26 cellular contexts compared by ENCODE assay signal in the genomic region with DNA sequence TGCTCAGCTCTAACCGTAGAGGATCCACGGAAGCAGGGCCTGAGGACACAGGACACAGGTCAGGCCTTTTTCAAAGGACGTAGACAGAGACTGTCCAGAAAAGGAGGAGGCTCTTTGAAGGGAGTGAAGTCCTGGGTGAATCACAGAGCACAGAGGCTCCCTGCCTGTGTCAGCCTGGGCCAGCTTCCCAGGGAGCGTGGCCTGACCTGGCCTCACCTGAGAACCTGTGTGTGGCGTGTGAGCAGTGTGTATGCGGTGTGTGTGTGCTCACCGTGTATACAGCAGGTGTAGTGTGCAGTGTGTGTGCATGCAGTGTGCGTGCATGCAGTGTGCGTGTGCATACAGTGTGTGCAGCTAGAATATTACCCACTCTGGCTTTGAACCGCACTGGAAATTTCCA. TPM values are rescaled to one million over a fixed set of nuclear protein-coding genes. Genes with fewer than 3 reads are reported as not detected.
A peak's percentile ranks its signal among the peaks of the same experiment; 100 is the strongest.
DNase-seq lines count a peak whose midpoint lies in the region; ATAC-seq, FAIRE-seq and TF ChIP-seq lines count a peak whose summit lies in the region.
"Had no signal": no experiment of that assay in that cellular context is flagged by ENCODE, and none has a peak within 500 bp of the region (broad histone marks: within the 10 kb centered on the region; RNA-seq: fewer than 3 reads in every experiment).

No MANE protein-coding gene starts in this region.

- H3K4me3 ChIP-seq in OCI-LY1 (ENCODE audit: low read depth, low read length, poor library complexity, severe bottlenecking) (no peak overlapping the region), foreskin fibroblast (ENCODE audit: low read depth in 1 of 2, low read length in 2 of 2) (no peak overlapping the region), lower leg skin (ENCODE audit: low read depth, poor library complexity, severe bottlenecking) (no peak overlapping the region)
- H3K4me3 ChIP-seq: A549; BLaER1 treated with 17β-estradiol and CSF1 and Interleukin-3, amounts not matched to agents 10 nM and 100 nM; GM23248 had no signal

- H3K36me3 ChIP-seq in OCI-LY1 (ENCODE audit: insufficient read depth, low read length), result 0 out of 2 replicates have a peak, but pooled peaks cover 8% of the 10 kb centered on the region
- H3K36me3 ChIP-seq: BLaER1 treated with 17β-estradiol and CSF1 and Interleukin-3, amounts not matched to agents 10 nM and 100 nM had no signal

- peak; percentile 29 for DNase-seq in activated CD8-positive, alpha-beta memory T cell treated with anti-CD3 and anti-CD28 coated beads, Interleukin-2, amount 50 U/mL, for 48 hours
- DNase-seq in activated CD8-positive, alpha-beta memory T cell treated with anti-CD3 and anti-CD28 coated beads, Interleukin-2, amount 50 U/mL, for 4 hours, result no peak
- no peak for DNase-seq in foreskin keratinocyte
- DNase-seq in urothelium cell line (ENCODE audit: low spot score), result no peak
- DNase-seq in foreskin fibroblast, result no peak
- no peak for DNase-seq in OCI-M1 (lab: John Stamatoyannopoulos, UW)
- DNase-seq in lower leg skin (ENCODE audit: low spot score in 2 of 2), result no peak
- DNase-seq: CD4-positive, CD25-positive, alpha-beta regulatory T cell; CD8-positive, alpha-beta memory T cell; COR-L47; DMS 273 treated with DMSO at 0.1 percent for 48 hours; DMS53; DND-41; GM23248; HFFc6; IMR-90 had no signal

- no peaks in the 10 kb centered on the region for H3K9me2 ChIP-seq in OCI-LY1 (ENCODE audit: low read depth, low read length)

- ATAC-seq in foreskin keratinocyte, result peak; percentile 8
- ATAC-seq: A549, HCT116 had no signal

- H3K9me3 ChIP-seq in OCI-LY1 (ENCODE audit: low read length), result no peaks in the 10 kb centered on the region
- H3K9me3 ChIP-seq: A549 had no signal

- H3K9ac ChIP-seq in OCI-LY1 (ENCODE audit: low read length), result no peak overlapping the region
- H3K9ac ChIP-seq: BLaER1 treated with 17β-estradiol and CSF1 and Interleukin-3, amounts not matched to agents 10 nM and 100 nM; GM23248 had no signal

- H3K4me1 ChIP-seq in OCI-LY1 (ENCODE audit: insufficient read depth, low read length, severe bottlenecking) (peaks cover 75% of the 10 kb centered on the region), foreskin keratinocyte (no peaks in the 10 kb centered on the region)
- H3K4me1 ChIP-seq: A549 had no signal

- no peaks in the 10 kb centered on the region for H3K27me3 ChIP-seq in OCI-LY1 (ENCODE audit: insufficient read depth, low read length)
- no peaks in the 10 kb centered on the region for H3K27me3 ChIP-seq in foreskin keratinocyte
- H3K27me3 ChIP-seq: BLaER1 treated with 17β-estradiol and CSF1 and Interleukin-3, amounts not matched to agents 10 nM and 100 nM had no signal

- no peak for TF ChIP-seq CTCF in OCI-LY1 (IDR thresholded peaks at IDR 0.05; ENCODE audit: low read length)
- TF ChIP-seq CTCF in foreskin keratinocyte (conservative IDR thresholded peaks at IDR 0.05), result no peak
- TF ChIP-seq CTCF in foreskin fibroblast (IDR thresholded peaks at IDR 0.05; ENCODE audit: low read depth, low read length), result no peak
- TF ChIP-seq CTCF in lower leg skin (IDR thresholded peaks at IDR 0.05), result no peak

- intact Hi-C loops in lower leg skin (cut with DNase I; ENCODE audit: low total_unique reads), result no loop called here

- TF ChIP-seq POLR2A in lower leg skin (IDR thresholded peaks at IDR 0.05), result no peak

- WGBS in lower leg skin, 2 donors, result 89 to 92% methylated on average over 10 of the region's 10 CpGs

- H3K79me2 ChIP-seq in OCI-LY1 (ENCODE audit: insufficient read depth, low read length), result no peaks in the 10 kb centered on the region

- H2AFZ ChIP-seq in OCI-LY1 (ENCODE audit: low read length), result no peak overlapping the region
- H2AFZ ChIP-seq: GM23248 had no signal

- no peaks in the 10 kb centered on the region for H4K20me1 ChIP-seq in OCI-LY1 (ENCODE audit: insufficient read depth, low read length)
- H4K20me1 ChIP-seq: BLaER1 treated with 17β-estradiol and CSF1 and Interleukin-3, amounts not matched to agents 10 nM and 100 nM had no signal

- FAIRE-seq in urothelium cell line (lab: Jason Lieb, UNC), result peak; percentile 5
- FAIRE-seq: A549, G401.6, GM12891, GM19239, H54, HTR-8/SVneo had no signal

- no peak overlapping the region for H3K4me2 ChIP-seq in OCI-LY1 (ENCODE audit: low read length)
- H3K4me2 ChIP-seq: A549 had no signal

- H3K27ac ChIP-seq in OCI-LY1 (ENCODE audit: low read depth, low read length, poor library complexity, severe bottlenecking) (peak overlapping the region; percentile 78), foreskin keratinocyte (no peak overlapping the region)
- H3K27ac ChIP-seq: 22Rv1, A549, GM23248 had no signal

- H3F3A ChIP-seq in OCI-LY1 (ENCODE audit: insufficient read depth, low read length), result no peaks in the 10 kb centered on the region

RNA-seq across cellular contexts. Expression of a gene that starts 56.0 kb away (rescaled TPM):
- 0.03 and 0.04 TPM in 2 replicates for total RNA-seq in foreskin keratinocyte
- 0.01 and 0.02 TPM in 2 replicates for polyA plus RNA-seq in foreskin keratinocyte
- total RNA-seq in lower leg skin, result 1 to 10 TPM in 1 of 4 donors, under 1 TPM in 1, not detected in 2; 0.30 to 1.3 TPM
- total RNA-seq: CD4-positive, CD25-positive, alpha-beta regulatory T cell; HFFc6; IMR-90 had no signal
- polyA plus RNA-seq: CD8-positive, alpha-beta memory T cell had no signal
